Comparison of ENCODE assay signal across 8 cellular contexts in genomic region chr7:18520450-18521235, GRCh38. TPM values are rescaled to one million over a fixed set of nuclear protein-coding genes. Genes with fewer than 3 reads are reported as not detected.
DNase-seq lines count a peak whose midpoint lies in the region; ATAC-seq and TF ChIP-seq lines count a peak whose summit lies in the region.

No MANE protein-coding gene starts in this region.

- 20 to 35% (median 29%) methylated on average over 5 of the region's 5 CpGs for WGBS in psoas muscle, 3 donors

- peak overlapping the region; percentile 87 for H3K27ac ChIP-seq in psoas muscle

- H3K36me3 ChIP-seq in psoas muscle (ENCODE audit: insufficient read depth in 1 of 2, low read depth in 1 of 2): no peaks in the 10 kb centered on the region

- H3K27me3 ChIP-seq in psoas muscle (ENCODE audit: insufficient read depth in 3 of 3, low read length in 2 of 3): no peaks in the 10 kb centered on the region

- H3K4me1 ChIP-seq in psoas muscle: peaks cover 60% of the 10 kb centered on the region

- DNase-seq in RPMI8226 (peak; percentile 81), psoas muscle (peak in 1 of 2 donors; percentile 64), hippocampal formation (lab: John Stamatoyannopoulos, UW) (no peak), NCI-H1436 treated with DMSO at 0.1 percent for 48 hours (lab: John Stamatoyannopoulos, UW) (no peak), GM10266 (ENCODE audit: extremely low spot score) (no peak)
- DNase-seq in activated naive CD4-positive, alpha-beta T cell treated with Interleukin-2 at 50 U/mL for 16 hours: no peak

- H3K9me3 ChIP-seq in psoas muscle: no peaks in the 10 kb centered on the region

- no peak for TF ChIP-seq CTCF in psoas muscle (IDR thresholded peaks at IDR 0.05)
- no peak for TF ChIP-seq CTCF in GM10266 (IDR thresholded peaks at IDR 0.05; ENCODE audit: control insufficient read depth, insufficient read depth, low read depth, missing control alignments)

- peak overlapping the region; percentile 27 for H3K4me3 ChIP-seq in psoas muscle

- intact Hi-C loops in psoas muscle (cut with DNase I): no loop called here

- ATAC-seq in GM18873 (IDR thresholded peaks at IDR 0.05; ENCODE audit: low FRiP score, unreplicated experiment) (peak; percentile 47), HG02885 (IDR thresholded peaks at IDR 0.05; ENCODE audit: poor library complexity, unreplicated experiment) (peak; percentile 70), psoas muscle (peak; percentile 91 to 95 (median 94))

RNA-seq across cellular contexts. Expression of gene HDAC9, which starts 25.1 kb away (rescaled TPM):
- total RNA-seq in psoas muscle: 10 to 100 TPM; 16.8 to 34.2 (median 20.1) TPM
- polyA plus RNA-seq in psoas muscle: 1 to 10 TPM in 1 of 3 donors, under 1 TPM in 2; 0.38 to 3.5 (median 0.86) TPM
